23 cellular contexts compared by ENCODE assay signal in the genomic region with DNA sequence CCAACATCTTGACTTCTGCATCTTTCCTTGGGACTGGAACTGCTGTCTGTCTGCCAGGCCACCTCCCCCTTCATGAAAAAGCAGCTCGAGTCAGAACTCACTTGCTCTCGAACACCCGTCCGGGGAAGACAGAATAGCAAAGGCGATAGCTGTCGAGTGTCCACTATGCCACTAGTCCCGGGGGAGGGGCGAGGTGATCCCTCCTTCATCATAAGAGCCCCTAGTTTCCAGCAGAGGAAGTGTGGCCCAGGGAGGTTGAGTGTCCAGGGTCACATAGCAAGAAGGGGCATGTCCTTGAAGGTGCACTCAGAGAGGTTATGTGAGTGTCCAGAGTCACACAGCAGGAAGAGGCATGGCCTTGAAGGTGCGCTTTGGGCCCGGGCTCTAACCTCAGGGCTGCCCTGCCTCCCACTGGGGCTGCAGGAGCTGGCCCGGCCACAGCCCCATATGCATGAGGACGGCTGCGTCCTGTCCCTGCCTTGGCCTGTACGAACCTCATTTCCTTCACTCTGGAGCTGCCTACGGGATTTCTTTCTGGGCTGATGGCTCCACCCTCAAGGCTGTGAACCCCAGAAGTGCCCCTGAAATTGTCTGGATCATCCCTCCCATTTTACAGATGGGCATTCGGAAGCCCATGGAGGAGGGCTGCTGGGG. TPM values are rescaled to one million over a fixed set of nuclear protein-coding genes. Genes with fewer than 3 reads are reported as not detected.
DNase-seq lines count a peak whose midpoint lies in the region; ATAC-seq, FAIRE-seq and TF ChIP-seq lines count a peak whose summit lies in the region.
"Had no signal": no experiment of that assay in that cellular context is flagged by ENCODE, and none has a peak within 500 bp of the region (broad histone marks: within the 10 kb centered on the region; RNA-seq: fewer than 3 reads in every experiment).

No MANE protein-coding gene starts in this region.

- no peak for DNase-seq in activated naive CD4-positive, alpha-beta T cell treated with Interleukin-2 at 50 U/mL for 16 hours
- peak; percentile 14 for DNase-seq in left ventricle myocardium superior
- no peak for DNase-seq in heart left ventricle
- DNase-seq in HepG2 (ENCODE audit: low spot score), result no peak
- DNase-seq in amniotic stem cell (lab: John Stamatoyannopoulos, UW), result no peak
- DNase-seq in pancreas, result no peak
- no peak for DNase-seq in HAP-1 (ENCODE audit: low spot score in 2 of 2)
- DNase-seq: AML-193; Caco-2; CD4-positive, alpha-beta T cell; GM23248; HCEC 1CT; HFFc6 had no signal

- WGBS in heart left ventricle, 4 donors, result 50 to 76% (median 69%) methylated on average over 11 to 16 of the region's 16 CpGs
- WGBS in HepG2 (ENCODE audit: low lambda C conversion rate), result 65% methylated on average over 12 of the region's 16 CpGs
- WGBS in pancreas, 2 donors, result 74 to 79% methylated on average over 15 to 16 of the region's 16 CpGs

- intact Hi-C loops in left ventricle myocardium superior (cut with micrococcal nuclease), result no loop called here
- intact Hi-C loops in heart left ventricle (cut with DNase I), result no loop called here
- intact Hi-C loops in HepG2 (cut with micrococcal nuclease; ENCODE audit: unreplicated experiment), result no loop called here
- intact Hi-C loops in pancreas (cut with DNase I), result no loop called here

- TF ChIP-seq EP300 in HepG2 (IDR thresholded peaks at IDR 0.05; ENCODE audit: low read depth in 2 of 2, low read length in 2 of 2), result no peak
- TF ChIP-seq EP300 in HepG2 (CRISPR knock-in tag; IDR thresholded peaks at IDR 0.05; ENCODE audit: borderline replicate concordance), result no peak

- H3K4me3 ChIP-seq in heart left ventricle, result no peak overlapping the region
- H3K4me3 ChIP-seq in HepG2 (replicated peaks in 1 of 3; ENCODE audit: insufficient read depth in 1 of 3, low read depth in 2 of 3, low read length in 3 of 3), result no peak overlapping the region
- no peak overlapping the region for H3K4me3 ChIP-seq in pancreas
- H3K4me3 ChIP-seq in HAP-1, result no peak overlapping the region
- H3K4me3 ChIP-seq: A549, GM23248 had no signal

- H3K27ac Mint-ChIP-seq in activated naive CD4-positive, alpha-beta T cell treated with anti-CD3 and anti-CD28 coated beads, Interleukin-2, amount 50 U/mL, for 24 hours, result peak overlapping the region; percentile 4
- H3K27ac Mint-ChIP-seq: CD4-positive, alpha-beta T cell; HFFc6 had no signal

- H3K9me3 Mint-ChIP-seq in activated naive CD4-positive, alpha-beta T cell treated with anti-CD3 and anti-CD28 coated beads, Interleukin-2, amount 50 U/mL, for 24 hours, result no peaks in the 10 kb centered on the region
- H3K9me3 Mint-ChIP-seq: CD4-positive, alpha-beta T cell; HFFc6 had no signal

- H3K4me2 ChIP-seq in HepG2 (ENCODE audit: low read depth, low read length), result no peak overlapping the region
- H3K4me2 ChIP-seq: A549 had no signal

- H4K20me1 ChIP-seq in HepG2 (ENCODE audit: insufficient read depth, low read length), result peaks cover 3% of the 10 kb centered on the region

- no peak overlapping the region for H3K4me3 Mint-ChIP-seq in activated naive CD4-positive, alpha-beta T cell treated with anti-CD3 and anti-CD28 coated beads, Interleukin-2, amount 50 U/mL, for 24 hours
- H3K4me3 Mint-ChIP-seq: CD4-positive, alpha-beta T cell; HFFc6 had no signal

- no peaks in the 10 kb centered on the region for H3K36me3 ChIP-seq in heart left ventricle
- H3K36me3 ChIP-seq in HepG2 (replicated peaks in 1 of 2; ENCODE audit: control insufficient read depth in 1 of 2, insufficient read depth in 2 of 2, low read length in 2 of 2), result no peaks in the 10 kb centered on the region
- no peaks in the 10 kb centered on the region for H3K36me3 ChIP-seq in pancreas
- no peaks in the 10 kb centered on the region for H3K36me3 ChIP-seq in HAP-1 (replicated peaks)

- peaks cover 7% of the 10 kb centered on the region for H3K4me1 Mint-ChIP-seq in activated naive CD4-positive, alpha-beta T cell treated with anti-CD3 and anti-CD28 coated beads, Interleukin-2, amount 50 U/mL, for 24 hours

- no TSS peak for BruUV-seq in HepG2 (replicated peaks; lab: Mats Ljungman, UMichigan)

- no peak overlapping the region for H2AFZ ChIP-seq in HepG2 (ENCODE audit: low read length)
- H2AFZ ChIP-seq: GM23248 had no signal

- H3K9ac ChIP-seq in HepG2 (ENCODE audit: insufficient read depth, low read depth, low read length), result no peak overlapping the region
- H3K9ac ChIP-seq: GM23248 had no signal

- TF ChIP-seq CTCF in heart left ventricle (IDR thresholded peaks at IDR 0.05) (no peak), HepG2 (CRISPR knock-in tag; IDR thresholded peaks at IDR 0.05) (no peak), pancreas (IDR thresholded peaks at IDR 0.05) (no peak)

- ATAC-seq in left ventricle myocardium superior, result no peak
- ATAC-seq in heart left ventricle, result no peak
- ATAC-seq in HepG2, result no peak
- no peak for ATAC-seq in pancreas
- ATAC-seq: A549 had no signal

- no peak for TF ChIP-seq RAD21 in HepG2 (CRISPR knock-in tag; IDR thresholded peaks at IDR 0.05)

- in situ Hi-C loops in HepG2 (cut with HindIII; ENCODE audit: extremely low pct_ligation_motif_present, low pct_unique_long_range_greater_than_20kb) (no loop called here), HAP-1 (cut with MboI; ENCODE audit: low sequenced_read_pairs) (no loop called here)

- H3K36me3 Mint-ChIP-seq in activated naive CD4-positive, alpha-beta T cell treated with anti-CD3 and anti-CD28 coated beads, Interleukin-2, amount 50 U/mL, for 24 hours, result no peaks in the 10 kb centered on the region

- H3K27ac ChIP-seq in heart left ventricle, result no peak overlapping the region
- H3K27ac ChIP-seq in HepG2 (ENCODE audit: extremely low read length, insufficient read depth, low read length), result no peak overlapping the region
- H3K27ac ChIP-seq in pancreas, result no peak overlapping the region
- H3K27ac ChIP-seq: 22Rv1, A549, C4-2B, GM23248 had no signal

- no peak for FAIRE-seq in HepG2 (lab: Jason Lieb, UNC)
- no peak for FAIRE-seq in pancreas (lab: Jason Lieb, UNC)
- FAIRE-seq: A549, D721Med, G401.6, GM12891, HTR-8/SVneo had no signal

- CTCF ChIA-PET in HepG2 (lab: Yijun Ruan, JAX; ENCODE audit: low intra/inter-chr PET ratio, low total read pairs), result no interaction called here

- H3K4me1 ChIP-seq in heart left ventricle, result no peaks in the 10 kb centered on the region
- H3K4me1 ChIP-seq in HepG2 (ENCODE audit: insufficient read depth, low read length), result no peaks in the 10 kb centered on the region
- no peaks in the 10 kb centered on the region for H3K4me1 ChIP-seq in pancreas
- H3K4me1 ChIP-seq in HAP-1, result no peaks in the 10 kb centered on the region
- H3K4me1 ChIP-seq: A549, Caco-2 had no signal

- H3K27me3 Mint-ChIP-seq in activated naive CD4-positive, alpha-beta T cell treated with anti-CD3 and anti-CD28 coated beads, Interleukin-2, amount 50 U/mL, for 24 hours, result no peaks in the 10 kb centered on the region
- H3K27me3 Mint-ChIP-seq: CD4-positive, alpha-beta T cell had no signal

- peaks cover 0 to 9% (median 0%) of the 10 kb centered on the region in 9 donors for H3K27me3 ChIP-seq in heart left ventricle
- peaks cover 18 to 96% of the 10 kb centered on the region in 2 experiments for H3K27me3 ChIP-seq in HepG2 (ENCODE audit: control insufficient read depth in 1 of 2, insufficient read depth in 2 of 2, low read length in 2 of 2)
- H3K27me3 ChIP-seq in pancreas, result no peaks in the 10 kb centered on the region
- peaks cover 59% of the 10 kb centered on the region for H3K27me3 ChIP-seq in HAP-1 (ENCODE audit: low read depth)

- H3K9me3 ChIP-seq in heart left ventricle, result no peaks in the 10 kb centered on the region
- no peaks in the 10 kb centered on the region for H3K9me3 ChIP-seq in HepG2 (ENCODE audit: low read length)
- H3K9me3 ChIP-seq in pancreas, result no peaks in the 10 kb centered on the region
- no peaks in the 10 kb centered on the region for H3K9me3 ChIP-seq in HAP-1
- H3K9me3 ChIP-seq: A549, Caco-2 had no signal

- POLR2A ChIA-PET in HepG2 (lab: Yijun Ruan, JAX), result no interaction called here

- TF ChIP-seq POLR2A in heart left ventricle (IDR thresholded peaks at IDR 0.05) (no peak), HepG2 (IDR thresholded peaks at IDR 0.05; ENCODE audit: insufficient read depth in 1 of 2, low read depth in 2 of 2, low read length in 2 of 2) (no peak)

- H3K79me2 ChIP-seq in HepG2 (ENCODE audit: insufficient read depth, low read length), result no peaks in the 10 kb centered on the region

RNA-seq across cellular contexts. Expression of gene DBH, which starts 6.7 kb away (rescaled TPM):
- total RNA-seq in left ventricle myocardium superior (not detected), heart left ventricle (under 1 TPM in 2 of 9 donors, not detected in 7; 0.06 to 0.08 TPM), HepG2 (2016; rRNA removed; fragmentation: Illumina TruSeq; extraction: Trizol) (not detected in 2 replicates), pancreas (not detected)
- polyA plus RNA-seq in heart left ventricle (not detected), HepG2 (2011; rRNA removed) (not detected in 2 replicates), pancreas (under 1 TPM; 0.08 to 0.09 TPM)
- total RNA-seq in HepG2 (2016; cell fraction: cytosol; rRNA removed; fragmentation: Illumina TruSeq; extraction: Trizol; ENCODE audit: low read depth), result not detected in 2 replicates
- not detected in 2 replicates for total RNA-seq in HepG2 (2016; cell fraction: insoluble cytoplasmic fraction; rRNA removed; fragmentation: Illumina TruSeq; extraction: Trizol)
- not detected in 2 replicates for total RNA-seq in HepG2 (2016; cell fraction: membrane; rRNA removed; fragmentation: Illumina TruSeq; extraction: Trizol)
- total RNA-seq in HepG2 (2016; cell fraction: nucleus; rRNA removed; fragmentation: Illumina TruSeq; extraction: Trizol), result not detected in 2 replicates
- polyA plus RNA-seq in HepG2 (2011; cell fraction: cytosol; rRNA removed), result not detected in 2 replicates
- polyA plus RNA-seq in HepG2 (2011; cell fraction: nucleus; rRNA removed), result not detected in 2 replicates
- polyA plus RNA-seq in HepG2 (2012), result 1.5 and 1.6 TPM in 2 replicates
- not detected in 2 replicates for polyA plus RNA-seq in HepG2 (2016; cell fraction: cytosol; fragmentation: Illumina TruSeq; extraction: Trizol; ENCODE audit: low read depth)
- polyA plus RNA-seq in HepG2 (2016; cell fraction: insoluble cytoplasmic fraction; fragmentation: Illumina TruSeq; extraction: Trizol; ENCODE audit: low read depth), result not detected in 2 replicates
- not detected in 2 replicates for polyA plus RNA-seq in HepG2 (2016; cell fraction: membrane; fragmentation: Illumina TruSeq; extraction: Trizol; ENCODE audit: low read depth)
- not detected in 2 replicates for polyA plus RNA-seq in HepG2 (2016; cell fraction: nucleus; fragmentation: Illumina TruSeq; extraction: Trizol; ENCODE audit: insufficient read depth, low read depth)
- polyA minus RNA-seq in HepG2 (2011; rRNA and poly(A)+ RNA removed; ENCODE audit: low replicate concordance), result not detected in 2 replicates
- polyA minus RNA-seq in HepG2 (2011; cell fraction: cytosol; rRNA and poly(A)+ RNA removed), result not detected in 2 replicates
- polyA minus RNA-seq in HepG2 (2011; cell fraction: nucleus; rRNA and poly(A)+ RNA removed), result not detected in 2 replicates
- total RNA-seq: Caco-2, GM23248, H4, HFFc6 had no signal
- polyA plus RNA-seq: A549, BJ, GM23248 had no signal

RNA-seq across cellular contexts. Expression of gene FAM163B, which starts 33.6 kb away (rescaled TPM):
- total RNA-seq in left ventricle myocardium superior (not detected), heart left ventricle (not detected), HepG2 (2016; rRNA removed; fragmentation: Illumina TruSeq; extraction: Trizol) (not detected in 2 replicates), pancreas (not detected)
- polyA plus RNA-seq in heart left ventricle (under 1 TPM in 1 of 2 donors, not detected in 1; 0.08 TPM), HepG2 (2011; rRNA removed) (not detected in 2 replicates), pancreas (not detected)
- total RNA-seq in HepG2 (2016; cell fraction: cytosol; rRNA removed; fragmentation: Illumina TruSeq; extraction: Trizol; ENCODE audit: low read depth), result not detected in 2 replicates
- total RNA-seq in HepG2 (2016; cell fraction: insoluble cytoplasmic fraction; rRNA removed; fragmentation: Illumina TruSeq; extraction: Trizol), result not detected in 2 replicates
- total RNA-seq in HepG2 (2016; cell fraction: membrane; rRNA removed; fragmentation: Illumina TruSeq; extraction: Trizol), result not detected in 2 replicates
- total RNA-seq in HepG2 (2016; cell fraction: nucleus; rRNA removed; fragmentation: Illumina TruSeq; extraction: Trizol), result not detected in 2 replicates
- not detected in 2 replicates for polyA plus RNA-seq in HepG2 (2011; cell fraction: cytosol; rRNA removed)
- not detected in 2 replicates for polyA plus RNA-seq in HepG2 (2011; cell fraction: nucleus; rRNA removed)
- not detected in 2 replicates for polyA plus RNA-seq in HepG2 (2012)
- not detected in 2 replicates for polyA plus RNA-seq in HepG2 (2016; cell fraction: cytosol; fragmentation: Illumina TruSeq; extraction: Trizol; ENCODE audit: low read depth)
- not detected in 2 replicates for polyA plus RNA-seq in HepG2 (2016; cell fraction: insoluble cytoplasmic fraction; fragmentation: Illumina TruSeq; extraction: Trizol; ENCODE audit: low read depth)
- not detected in 2 replicates for polyA plus RNA-seq in HepG2 (2016; cell fraction: membrane; fragmentation: Illumina TruSeq; extraction: Trizol; ENCODE audit: low read depth)
- not detected in 2 replicates for polyA plus RNA-seq in HepG2 (2016; cell fraction: nucleus; fragmentation: Illumina TruSeq; extraction: Trizol; ENCODE audit: insufficient read depth, low read depth)
- polyA minus RNA-seq in HepG2 (2011; rRNA and poly(A)+ RNA removed; ENCODE audit: low replicate concordance), result not detected in 2 replicates
- not detected in 2 replicates for polyA minus RNA-seq in HepG2 (2011; cell fraction: cytosol; rRNA and poly(A)+ RNA removed)
- not detected in 2 replicates for polyA minus RNA-seq in HepG2 (2011; cell fraction: nucleus; rRNA and poly(A)+ RNA removed)
- total RNA-seq: Caco-2; CD4-positive, alpha-beta T cell; GM23248; H4; HFFc6 had no signal
- polyA plus RNA-seq: A549, BJ, GM23248 had no signal
